In the genomic region with DNA sequence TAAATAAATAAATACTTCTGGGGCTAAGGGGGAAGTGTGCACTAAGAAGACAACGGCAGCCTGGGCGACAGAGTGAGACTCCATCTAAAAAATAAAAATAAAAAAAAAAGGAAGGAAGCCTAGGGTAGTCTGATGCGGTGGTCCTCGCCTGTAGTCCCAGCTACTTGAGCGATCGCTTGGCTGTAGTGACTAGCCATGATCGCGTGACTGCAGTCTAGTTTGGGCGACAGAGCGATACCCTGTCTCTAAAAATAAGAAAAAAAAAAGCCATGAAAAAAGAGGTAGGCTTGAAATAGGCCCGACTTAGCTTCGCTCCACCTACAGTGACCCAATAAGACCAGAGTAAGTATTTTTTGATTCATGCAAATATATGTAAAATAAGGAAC, we compare ENCODE assay signal across 8 cellular contexts. TPM values are rescaled to one million over a fixed set of nuclear protein-coding genes. Genes with fewer than 3 reads are reported as not detected.
A peak's percentile ranks its signal among the peaks of the same experiment; 100 is the strongest.
DNase-seq lines count a peak whose midpoint lies in the region; ATAC-seq and TF ChIP-seq lines count a peak whose summit lies in the region.

No MANE protein-coding gene starts in this region.

- peak overlapping the region; percentile 73 for H3K4me2 ChIP-seq in DOHH2 (ENCODE audit: low read length)

- peaks cover 26% of the 10 kb centered on the region for H3K79me2 ChIP-seq in DOHH2 (ENCODE audit: control insufficient read depth, low read length)

- H3K27ac ChIP-seq in DOHH2 (ENCODE audit: low read depth, low read length) (peak overlapping the region; percentile 100), HEK293 (ENCODE audit: extremely low read depth, low read depth, low read length) (no peak overlapping the region)

- H3K27ac Mint-ChIP-seq in T-helper 17 cell, result peak overlapping the region; percentile 93
- H3K27ac Mint-ChIP-seq in naive thymus-derived CD8-positive, alpha-beta T cell, result peak overlapping the region; percentile 38 to 96 (median 76)

- H3K9me2 ChIP-seq in DOHH2 (replicated peaks; ENCODE audit: control insufficient read depth, low read length), result no peaks in the 10 kb centered on the region

- H3F3A ChIP-seq in DOHH2 (ENCODE audit: control insufficient read depth, insufficient read depth), result peaks cover 20% of the 10 kb centered on the region

- peaks cover 2% of the 10 kb centered on the region for H3K36me3 Mint-ChIP-seq in T-helper 17 cell (ENCODE audit: low read depth)
- peaks cover 0 to 21% (median 5%) of the 10 kb centered on the region in 3 donors for H3K36me3 Mint-ChIP-seq in naive thymus-derived CD8-positive, alpha-beta T cell

- peaks cover 9% of the 10 kb centered on the region for H3K4me1 Mint-ChIP-seq in T-helper 17 cell
- peaks cover 7 to 27% (median 22%) of the 10 kb centered on the region in 4 donors for H3K4me1 Mint-ChIP-seq in naive thymus-derived CD8-positive, alpha-beta T cell

- no peaks in the 10 kb centered on the region for H4K20me1 ChIP-seq in DOHH2 (ENCODE audit: control insufficient read depth, insufficient read depth, low read depth, low read length)

- POLR2A ChIA-PET in HEK293 (lab: Yijun Ruan, JAX), result interaction anchor here (0.6 to 2.5 kb wide), 22 partner anchors 9 to 681 kb away, joined by 3 to 23 read pairs (median 4); a partner anchor contains a TSS
- POLR2A ChIA-PET in naive thymus-derived CD8-positive, alpha-beta T cell (lab: Charles Lee), result interaction anchor here (0.6 to 3.4 kb wide), 14 partner anchors 9 to 617 kb away, joined by 3 to 20 read pairs (median 6); a partner anchor contains a TSS

- H3K4me3 Mint-ChIP-seq in T-helper 17 cell, result peak overlapping the region; percentile 84
- peak overlapping the region; percentile 68 to 90 (median 83) for H3K4me3 Mint-ChIP-seq in naive thymus-derived CD8-positive, alpha-beta T cell

- H3K27me3 ChIP-seq in DOHH2 (ENCODE audit: control insufficient read depth, low read length), result no peaks in the 10 kb centered on the region

- H3K36me3 ChIP-seq in DOHH2 (ENCODE audit: control insufficient read depth, low read length) (peaks cover 20% of the 10 kb centered on the region), HEK293 (ENCODE audit: control insufficient read depth in 2 of 2, insufficient read depth in 1 of 2, low read length in 2 of 2) (peaks cover 8 to 18% of the 10 kb centered on the region in 2 experiments; a peak in 2 of 3 replicates)

- H3K27me3 Mint-ChIP-seq in T-helper 17 cell, result no peaks in the 10 kb centered on the region
- peaks cover 0 to 1% (median 0%) of the 10 kb centered on the region in 5 donors for H3K27me3 Mint-ChIP-seq in naive thymus-derived CD8-positive, alpha-beta T cell

- H3K4me1 ChIP-seq in DOHH2 (ENCODE audit: control insufficient read depth, low read length) (peaks cover 42% of the 10 kb centered on the region), HEK293 (ENCODE audit: control insufficient read depth, insufficient read depth, low read length) (no peaks in the 10 kb centered on the region)

- no peaks in the 10 kb centered on the region for H3K9me3 Mint-ChIP-seq in naive thymus-derived CD8-positive, alpha-beta T cell

- ATAC-seq in T-helper 17 cell (no peak), GM18868 (IDR thresholded peaks at IDR 0.05; ENCODE audit: unreplicated experiment) (no peak)
- ATAC-seq in naive thymus-derived CD8-positive, alpha-beta T cell, result no peak

- DNase-seq in T-helper 17 cell (no peak), GM20000 (ENCODE audit: low spot score) (no peak), LoVo (ENCODE audit: low spot score) (no peak), occipital lobe (lab: John Stamatoyannopoulos, UW) (no peak)
- DNase-seq in naive thymus-derived CD8-positive, alpha-beta T cell, result no peak

- H3K9me3 ChIP-seq in DOHH2 (ENCODE audit: control insufficient read depth, insufficient read depth, low read length) (no peaks in the 10 kb centered on the region), HEK293 (ENCODE audit: control insufficient read depth, insufficient read depth, low read depth, low read length) (no peaks in the 10 kb centered on the region), T-helper 17 cell (ENCODE audit: control insufficient read depth, low read length, poor library complexity, severe bottlenecking) (no peaks in the 10 kb centered on the region)

- H3K4me3 ChIP-seq in DOHH2 (ENCODE audit: low read length) (peak overlapping the region; percentile 72), HEK293 (ENCODE audit: low read depth, low read length) (no peak overlapping the region)

- CTCF ChIA-PET in HEK293 (lab: Yijun Ruan, JAX), result interaction anchor here (0.6 to 5.5 kb wide), 6 partner anchors 8 to 290 kb away, joined by 3 to 37 read pairs (median 6); a partner anchor contains a TSS

- TF ChIP-seq CTCF in DOHH2 (IDR thresholded peaks at IDR 0.05; ENCODE audit: low read depth, low read length, poor library complexity, severe bottlenecking) (no peak), HEK293 (tag by site-specific recombination; IDR thresholded peaks at IDR 0.05) (no peak), GM20000 (IDR thresholded peaks at IDR 0.05; ENCODE audit: extremely low read depth, missing control alignments) (no peak)

TF ChIP-seq in HEK293, 187 proteins besides CTCF, POLR2A, EP300 and RAD21:
- TF ChIP-seq, protein P1, sequence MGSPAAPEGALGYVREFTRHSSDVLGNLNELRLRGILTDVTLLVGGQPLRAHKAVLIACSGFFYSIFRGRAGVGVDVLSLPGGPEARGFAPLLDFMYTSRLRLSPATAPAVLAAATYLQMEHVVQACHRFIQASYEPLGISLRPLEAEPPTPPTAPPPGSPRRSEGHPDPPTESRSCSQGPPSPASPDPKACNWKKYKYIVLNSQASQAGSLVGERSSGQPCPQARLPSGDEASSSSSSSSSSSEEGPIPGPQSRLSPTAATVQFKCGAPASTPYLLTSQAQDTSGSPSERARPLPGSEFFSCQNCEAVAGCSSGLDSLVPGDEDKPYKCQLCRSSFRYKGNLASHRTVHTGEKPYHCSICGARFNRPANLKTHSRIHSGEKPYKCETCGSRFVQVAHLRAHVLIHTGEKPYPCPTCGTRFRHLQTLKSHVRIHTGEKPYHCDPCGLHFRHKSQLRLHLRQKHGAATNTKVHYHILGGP (tag by site-specific recombination; IDR thresholded peaks at IDR 0.05), result no peak
- peak; percentile 61 for TF ChIP-seq ZNF335 (tag by site-specific recombination; conservative IDR thresholded peaks at IDR 0.05)
- TF ChIP-seq, protein P2, sequence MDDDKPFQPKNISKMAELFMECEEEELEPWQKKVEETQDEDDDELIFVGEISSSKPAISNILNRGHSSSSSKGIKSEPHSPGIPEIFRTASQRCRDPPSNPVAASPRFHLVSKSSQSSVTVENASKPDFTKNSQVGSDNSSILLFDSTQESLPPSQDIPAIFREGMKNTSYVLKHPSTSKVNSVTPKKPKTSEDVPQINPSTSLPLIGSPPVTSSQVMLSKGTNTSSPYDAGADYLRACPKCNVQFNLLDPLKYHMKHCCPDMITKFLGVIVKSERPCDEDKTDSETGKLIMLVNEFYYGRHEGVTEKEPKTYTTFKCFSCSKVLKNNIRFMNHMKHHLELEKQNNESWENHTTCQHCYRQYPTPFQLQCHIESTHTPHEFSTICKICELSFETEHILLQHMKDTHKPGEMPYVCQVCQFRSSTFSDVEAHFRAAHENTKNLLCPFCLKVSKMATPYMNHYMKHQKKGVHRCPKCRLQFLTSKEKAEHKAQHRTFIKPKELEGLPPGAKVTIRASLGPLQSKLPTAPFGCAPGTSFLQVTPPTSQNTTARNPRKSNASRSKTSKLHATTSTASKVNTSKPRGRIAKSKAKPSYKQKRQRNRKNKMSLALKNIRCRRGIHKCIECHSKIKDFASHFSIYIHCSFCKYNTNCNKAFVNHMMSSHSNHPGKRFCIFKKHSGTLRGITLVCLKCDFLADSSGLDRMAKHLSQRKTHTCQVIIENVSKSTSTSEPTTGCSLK (tag by site-specific recombination; IDR thresholded peaks at IDR 0.05), result no peak
- TF ChIP-seq, protein P3, sequence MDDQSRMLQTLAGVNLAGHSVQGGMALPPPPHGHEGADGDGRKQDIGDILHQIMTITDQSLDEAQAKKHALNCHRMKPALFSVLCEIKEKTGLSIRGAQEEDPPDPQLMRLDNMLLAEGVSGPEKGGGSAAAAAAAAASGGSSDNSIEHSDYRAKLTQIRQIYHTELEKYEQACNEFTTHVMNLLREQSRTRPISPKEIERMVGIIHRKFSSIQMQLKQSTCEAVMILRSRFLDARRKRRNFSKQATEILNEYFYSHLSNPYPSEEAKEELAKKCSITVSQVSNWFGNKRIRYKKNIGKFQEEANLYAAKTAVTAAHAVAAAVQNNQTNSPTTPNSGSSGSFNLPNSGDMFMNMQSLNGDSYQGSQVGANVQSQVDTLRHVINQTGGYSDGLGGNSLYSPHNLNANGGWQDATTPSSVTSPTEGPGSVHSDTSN (CRISPR knock-in tag; IDR thresholded peaks at IDR 0.05), result no peak

RNA-seq across cellular contexts. Expression of a gene that starts 0.7 kb away (rescaled TPM):
- total RNA-seq in T-helper 17 cell (10 to 100 TPM; 70.7 to 72.2 TPM), occipital lobe (59.0 TPM)
- 100 to 1,000 TPM; 104 to 105 TPM for total RNA-seq in naive thymus-derived CD8-positive, alpha-beta T cell
- 100 to 1,000 TPM; 102 to 106 (median 106) TPM for polyA plus RNA-seq in naive thymus-derived CD8-positive, alpha-beta T cell

RNA-seq across cellular contexts. Expression of a gene that starts 2.0 kb away (rescaled TPM):
- total RNA-seq in T-helper 17 cell (under 1 TPM in 1 of 2 donors, not detected in 1; 0.26 TPM), occipital lobe (0.47 TPM)
- total RNA-seq in naive thymus-derived CD8-positive, alpha-beta T cell, result not detected
- not detected for polyA plus RNA-seq in naive thymus-derived CD8-positive, alpha-beta T cell

RNA-seq across cellular contexts. Expression of a gene that starts 15.1 kb away (rescaled TPM):
- total RNA-seq in T-helper 17 cell (1 to 10 TPM; 1.4 to 2.0 TPM), occipital lobe (0.94 TPM)
- 1 to 10 TPM; 2.1 to 3.4 TPM for total RNA-seq in naive thymus-derived CD8-positive, alpha-beta T cell
- 1 to 10 TPM in 2 of 3 donors, under 1 TPM in 1; 0.05 to 1.4 (median 1.0) TPM for polyA plus RNA-seq in naive thymus-derived CD8-positive, alpha-beta T cell

RNA-seq across cellular contexts. Expression of a gene that starts 20.9 kb away (rescaled TPM):
- total RNA-seq in T-helper 17 cell, result 1 to 10 TPM; 1.8 to 2.1 TPM
- 1 to 10 TPM; 1.1 to 1.6 TPM for total RNA-seq in naive thymus-derived CD8-positive, alpha-beta T cell
- polyA plus RNA-seq in naive thymus-derived CD8-positive, alpha-beta T cell, result 1 to 10 TPM in 2 of 3 donors, under 1 TPM in 1; 0.93 to 1.5 (median 1.3) TPM
- 9.8 TPM for total RNA-seq in occipital lobe

RNA-seq across cellular contexts. Expression of a gene that starts 36.6 kb away (rescaled TPM):
- total RNA-seq in T-helper 17 cell (1 to 10 TPM; 5.0 to 7.1 TPM), occipital lobe (20.6 TPM)
- 10 to 100 TPM; 10.4 TPM for total RNA-seq in naive thymus-derived CD8-positive, alpha-beta T cell
- polyA plus RNA-seq in naive thymus-derived CD8-positive, alpha-beta T cell, result 1 to 10 TPM; 6.4 to 9.2 (median 9.0) TPM
